In genomic region chr11:74783241-74783871, GRCh38 we compare ENCODE assay signal across 8 cellular contexts. TPM values are rescaled to one million over a fixed set of nuclear protein-coding genes. Genes with fewer than 3 reads are reported as not detected.
A peak's percentile ranks its signal among the peaks of the same experiment; 100 is the strongest.
DNase-seq lines count a peak whose midpoint lies in the region; ATAC-seq and TF ChIP-seq lines count a peak whose summit lies in the region.

No MANE protein-coding gene starts in this region.

- no peaks in the 10 kb centered on the region for H3K9me3 Mint-ChIP-seq in CD4-positive, CD25-positive, alpha-beta regulatory T cell
- no peaks in the 10 kb centered on the region for H3K9me3 Mint-ChIP-seq in activated T-cell treated with anti-CD3 and anti-CD28 coated beads, Interleukin-2, amount 50 U/mL, for 72 hours

- no peaks in the 10 kb centered on the region for H3K36me3 ChIP-seq in CD4-positive, CD25-positive, alpha-beta regulatory T cell (ENCODE audit: control insufficient read depth, insufficient read depth, low read length)
- no peaks in the 10 kb centered on the region for H3K36me3 ChIP-seq in right lobe of liver

- H3K27me3 ChIP-seq in CD4-positive, CD25-positive, alpha-beta regulatory T cell (ENCODE audit: control insufficient read depth, insufficient read depth, low read length), result no peaks in the 10 kb centered on the region
- no peaks in the 10 kb centered on the region for H3K27me3 ChIP-seq in right lobe of liver

- H3K27ac ChIP-seq in CD4-positive, CD25-positive, alpha-beta regulatory T cell (ENCODE audit: insufficient read depth, low read length, poor library complexity, severe bottlenecking), result peak overlapping the region; percentile 71
- H3K27ac ChIP-seq in right lobe of liver, result no peak overlapping the region

- TF ChIP-seq POLR2A in right lobe of liver (IDR thresholded peaks at IDR 0.05), result no peak

- no peaks in the 10 kb centered on the region for H3K9me3 ChIP-seq in CD4-positive, CD25-positive, alpha-beta regulatory T cell (ENCODE audit: control insufficient read depth in 2 of 2, low read length in 2 of 2)
- H3K9me3 ChIP-seq in right lobe of liver, result no peaks in the 10 kb centered on the region

- no peaks in the 10 kb centered on the region for H3K27me3 Mint-ChIP-seq in CD4-positive, CD25-positive, alpha-beta regulatory T cell
- no peaks in the 10 kb centered on the region for H3K27me3 Mint-ChIP-seq in activated T-cell treated with anti-CD3 and anti-CD28 coated beads, Interleukin-2, amount 50 U/mL, for 72 hours (ENCODE audit: low read depth)

- H3K36me3 Mint-ChIP-seq in CD4-positive, CD25-positive, alpha-beta regulatory T cell, result no peaks in the 10 kb centered on the region
- no peaks in the 10 kb centered on the region for H3K36me3 Mint-ChIP-seq in activated T-cell treated with anti-CD3 and anti-CD28 coated beads, Interleukin-2, amount 50 U/mL, for 72 hours (ENCODE audit: insufficient read depth in 2 of 2)

- peak overlapping the region; percentile 69 for H3K4me3 ChIP-seq in CD4-positive, CD25-positive, alpha-beta regulatory T cell (ENCODE audit: low read depth, low read length)
- H3K4me3 ChIP-seq in right lobe of liver, result no peak overlapping the region

- DNase-seq in CD4-positive, CD25-positive, alpha-beta regulatory T cell, result peak in 2 of 3 donors; percentile 48 to 69
- peak; percentile 42 for DNase-seq in HS-27A (ENCODE audit: low read depth)
- peak in 1 of 2 donors; percentile 11 for DNase-seq in activated T-cell treated with anti-CD3 and anti-CD28 coated beads, Interleukin-2, amount 50 U/mL, for 72 hours
- no peak for DNase-seq in right lobe of liver
- DNase-seq in middle frontal gyrus (ENCODE audit: extremely low spot score, low spot score), result no peak
- no peak for DNase-seq in NCI-H524 treated with DMSO at 0.1 percent for 48 hours (lab: John Stamatoyannopoulos, UW)

- peak overlapping the region; percentile 65 to 70 (median 68) for H3K4me3 Mint-ChIP-seq in CD4-positive, CD25-positive, alpha-beta regulatory T cell
- H3K4me3 Mint-ChIP-seq in activated T-cell treated with anti-CD3 and anti-CD28 coated beads, Interleukin-2, amount 50 U/mL, for 72 hours, result peak overlapping the region; percentile 53 to 64

- peak overlapping the region in 2 of 3 donors; percentile 43 to 74 for H3K27ac Mint-ChIP-seq in CD4-positive, CD25-positive, alpha-beta regulatory T cell
- peak overlapping the region; percentile 64 for H3K27ac Mint-ChIP-seq in activated T-cell treated with anti-CD3 and anti-CD28 coated beads, Interleukin-2, amount 50 U/mL, for 72 hours

- intact Hi-C loops in right lobe of liver (cut with DNase I), result no loop called here

- peaks cover 28 to 41% (median 34%) of the 10 kb centered on the region in 4 donors for H3K4me1 Mint-ChIP-seq in CD4-positive, CD25-positive, alpha-beta regulatory T cell
- H3K4me1 Mint-ChIP-seq in activated T-cell treated with anti-CD3 and anti-CD28 coated beads, Interleukin-2, amount 50 U/mL, for 72 hours (ENCODE audit: low read depth), result peaks cover 22% of the 10 kb centered on the region

- peaks cover 49% of the 10 kb centered on the region for H3K4me1 ChIP-seq in CD4-positive, CD25-positive, alpha-beta regulatory T cell (ENCODE audit: control insufficient read depth, insufficient read depth, low read length, poor library complexity, severe bottlenecking)
- H3K4me1 ChIP-seq in right lobe of liver, result no peaks in the 10 kb centered on the region

- no peak for TF ChIP-seq CTCF in right lobe of liver (IDR thresholded peaks at IDR 0.05)

- 30% methylated on average over 2 of the region's 2 CpGs for WGBS in right lobe of liver (ENCODE audit: insufficient coverage, low coverage, low lambda C conversion rate, missing lambda C conversion rate)

- ATAC-seq in CD4-positive, CD25-positive, alpha-beta regulatory T cell (ENCODE audit: low read depth in 2 of 2), result peak; percentile 66 to 76
- ATAC-seq in GM19395 (IDR thresholded peaks at IDR 0.05; ENCODE audit: unreplicated experiment) (peak; percentile 82), right lobe of liver (peak; percentile 63 to 76 (median 70)), HG02840 (IDR thresholded peaks at IDR 0.05; ENCODE audit: low FRiP score, unreplicated experiment) (no peak)
- peak; percentile 71 to 79 for ATAC-seq in activated T-cell treated with anti-CD3 and anti-CD28 coated beads, Interleukin-2, amount 50 U/mL, for 72 hours (replicated peaks in 1 of 2)

RNA-seq across cellular contexts. Expression of gene RNF169, which starts 34.7 kb away (rescaled TPM):
- total RNA-seq in CD4-positive, CD25-positive, alpha-beta regulatory T cell, result 30.2 TPM
- 1 to 10 TPM; 1.3 to 2.0 (median 1.4) TPM for polyA plus RNA-seq in CD4-positive, CD25-positive, alpha-beta regulatory T cell
- total RNA-seq in activated T-cell treated with anti-CD3 and anti-CD28 coated beads, Interleukin-2, amount 50 U/mL, for 72 hours, result 10 to 100 TPM; 18.5 to 20.5 TPM
- 1 to 10 TPM; 4.7 to 7.7 (median 6.8) TPM for total RNA-seq in right lobe of liver

RNA-seq across cellular contexts. Expression of gene CHRDL2, which starts 52.1 kb away (rescaled TPM):
- total RNA-seq in CD4-positive, CD25-positive, alpha-beta regulatory T cell, result not detected
- polyA plus RNA-seq in CD4-positive, CD25-positive, alpha-beta regulatory T cell, result not detected
- total RNA-seq in activated T-cell treated with anti-CD3 and anti-CD28 coated beads, Interleukin-2, amount 50 U/mL, for 72 hours, result not detected
- total RNA-seq in right lobe of liver, result 10 to 100 TPM in 5 of 6 experiments, 1 to 10 TPM in 1; 2.9 to 41.4 (median 23.9) TPM

Comparison
In these comparisons a context has a peak if more than half of its experiments do, and no peak if none do; other contexts are left out.
1. DNase-seq: peak in CD4-positive, CD25-positive, alpha-beta regulatory T cell (2 of 3) and HS-27A (single experiment); none in right lobe of liver (0 of 3), middle frontal gyrus (single experiment) and NCI-H524 treated with DMSO at 0.1 percent for 48 hours (single experiment).